ENCODE assay signal across 9 cellular contexts in the genomic region with DNA sequence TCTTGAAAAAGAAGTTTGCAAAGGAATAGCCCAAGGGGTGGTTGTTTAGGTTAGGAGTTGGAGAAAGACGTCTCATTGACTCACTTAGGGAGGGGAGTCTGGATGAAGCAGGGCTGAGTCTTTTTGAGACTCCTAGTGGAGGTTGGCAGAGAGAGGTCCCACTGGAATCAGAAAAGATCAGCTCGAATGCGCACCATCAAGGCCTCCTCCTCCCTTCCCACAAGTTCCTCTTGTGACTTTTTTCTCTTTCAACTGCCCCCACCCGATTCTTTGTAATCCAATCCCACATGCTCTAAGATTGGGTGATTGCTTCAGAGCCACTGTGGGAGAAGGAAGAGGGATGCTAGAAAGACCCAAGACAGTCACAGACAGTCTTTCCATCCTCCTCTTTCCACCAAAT. TPM values are rescaled to one million over a fixed set of nuclear protein-coding genes. Genes with fewer than 3 reads are reported as not detected.
DNase-seq lines count a peak whose midpoint lies in the region; ATAC-seq, FAIRE-seq and TF ChIP-seq lines count a peak whose summit lies in the region.
"Had no signal": no experiment of that assay in that cellular context is flagged by ENCODE, and none has a peak within 500 bp of the region (broad histone marks: within the 10 kb centered on the region; RNA-seq: fewer than 3 reads in every experiment).

No MANE protein-coding gene starts in this region.

- no peak for DNase-seq in GM19239 (ENCODE audit: insufficient read length, low spot score)
- peak; percentile 47 for DNase-seq in SK-MEL-5 (ENCODE audit: low read depth, low spot score)
- DNase-seq in esophagus muscularis mucosa (ENCODE audit: extremely low spot score), result no peak
- DNase-seq in NCI-H526 treated with DMSO at 0.1 percent for 48 hours (lab: John Stamatoyannopoulos, UW), result no peak
- DNase-seq in LoVo (ENCODE audit: low spot score), result no peak
- no peak for DNase-seq in NCI-H345 treated with DMSO at 0.1 percent for 48 hours (lab: John Stamatoyannopoulos, UW; ENCODE audit: unreplicated experiment)

- no peaks in the 10 kb centered on the region for H3K9me2 ChIP-seq in neural cell (ENCODE audit: insufficient read depth, low read length)

- H3K9ac ChIP-seq in neural cell (ENCODE audit: low read length), result peak overlapping the region; percentile 92

- H3K27me3 ChIP-seq in esophagus muscularis mucosa (no peaks in the 10 kb centered on the region), neural cell (ENCODE audit: insufficient read depth, low read depth, low read length) (no peaks in the 10 kb centered on the region)

- no peak for TF ChIP-seq POLR2A in esophagus muscularis mucosa (IDR thresholded peaks at IDR 0.05; ENCODE audit: low read depth)

- no peak overlapping the region for H2AFZ ChIP-seq in neural cell (ENCODE audit: low read depth, low read length)

- peak; percentile 40 for FAIRE-seq in GM19239 (lab: Jason Lieb, UNC)

- peaks cover 4% of the 10 kb centered on the region for H3F3A ChIP-seq in neural cell (ENCODE audit: insufficient read depth, low read length, poor library complexity, severe bottlenecking)

- WGBS in esophagus muscularis mucosa, result 22% methylated on average over 4 of the region's 4 CpGs

- H3K4me2 ChIP-seq in neural cell (ENCODE audit: low read length), result peak overlapping the region; percentile 99

- no peaks in the 10 kb centered on the region for H3K9me3 ChIP-seq in esophagus muscularis mucosa
- no peaks in the 10 kb centered on the region for H3K9me3 ChIP-seq in neural cell (ENCODE audit: low read length)

- intact Hi-C loops in esophagus muscularis mucosa (cut with DNase I), result no loop called here

- TF ChIP-seq RAD21 in neural cell (conservative IDR thresholded peaks at IDR 0.05), result no peak

- TF ChIP-seq EP300 in esophagus muscularis mucosa (IDR thresholded peaks at IDR 0.05) (no peak), neural cell (conservative IDR thresholded peaks at IDR 0.05; ENCODE audit: poor library complexity, severe bottlenecking) (no peak)

- H4K20me1 ChIP-seq in neural cell (ENCODE audit: insufficient read depth), result no peaks in the 10 kb centered on the region

- H3K36me3 ChIP-seq in esophagus muscularis mucosa, result peaks cover 11 to 43% (median 41%) of the 10 kb centered on the region in 4 donors
- H3K36me3 ChIP-seq in neural cell (ENCODE audit: insufficient read depth, low read length), result peaks cover 5% of the 10 kb centered on the region

- in situ Hi-C loops in SK-MEL-5 (cut with HindIII; ENCODE audit: low pct_unique_long_range_greater_than_20kb, low sequenced_read_pairs), result no loop called here

- ATAC-seq in GM18519 (IDR thresholded peaks at IDR 0.05; ENCODE audit: low FRiP score, unreplicated experiment), result no peak

- H3K27ac ChIP-seq in esophagus muscularis mucosa (replicated peaks in 1 of 4), result peak overlapping the region; percentile 88 to 90 (median 90)
- peak overlapping the region; percentile 71 for H3K27ac ChIP-seq in neural cell (ENCODE audit: low read length)

- H3K4me3 ChIP-seq in esophagus muscularis mucosa, result peak overlapping the region; percentile 76 to 86 (median 81)
- peak overlapping the region; percentile 78 for H3K4me3 ChIP-seq in neural cell (ENCODE audit: low read length)

- H3K79me2 ChIP-seq in neural cell (replicated peaks; ENCODE audit: insufficient read depth, low read length), result peaks cover 7% of the 10 kb centered on the region

- TF ChIP-seq CTCF in esophagus muscularis mucosa (IDR thresholded peaks at IDR 0.05) (no peak), neural cell (IDR thresholded peaks at IDR 0.05; ENCODE audit: poor library complexity, severe bottlenecking) (no peak)

- H3K4me1 ChIP-seq in esophagus muscularis mucosa, result peaks cover 33 to 56% (median 50%) of the 10 kb centered on the region in 4 donors

TF ChIP-seq in neural cell, 6 proteins besides CTCF, POLR2A, EP300 and RAD21:
- TF ChIP-seq EZH2 (IDR thresholded peaks at IDR 0.05; ENCODE audit: borderline replicate concordance, insufficient read depth, low read length, poor library complexity, severe bottlenecking) (no peak), POLR2AphosphoS5 (IDR thresholded peaks at IDR 0.05) (no peak), SMC3 (conservative IDR thresholded peaks at IDR 0.05; ENCODE audit: poor library complexity) (no peak), TAF1 (IDR thresholded peaks at IDR 0.05; ENCODE audit: low read depth) (no peak), MXI1 (conservative IDR thresholded peaks at IDR 0.05; ENCODE audit: poor library complexity, severe bottlenecking) (no peak)
- TF ChIP-seq, protein P1, sequence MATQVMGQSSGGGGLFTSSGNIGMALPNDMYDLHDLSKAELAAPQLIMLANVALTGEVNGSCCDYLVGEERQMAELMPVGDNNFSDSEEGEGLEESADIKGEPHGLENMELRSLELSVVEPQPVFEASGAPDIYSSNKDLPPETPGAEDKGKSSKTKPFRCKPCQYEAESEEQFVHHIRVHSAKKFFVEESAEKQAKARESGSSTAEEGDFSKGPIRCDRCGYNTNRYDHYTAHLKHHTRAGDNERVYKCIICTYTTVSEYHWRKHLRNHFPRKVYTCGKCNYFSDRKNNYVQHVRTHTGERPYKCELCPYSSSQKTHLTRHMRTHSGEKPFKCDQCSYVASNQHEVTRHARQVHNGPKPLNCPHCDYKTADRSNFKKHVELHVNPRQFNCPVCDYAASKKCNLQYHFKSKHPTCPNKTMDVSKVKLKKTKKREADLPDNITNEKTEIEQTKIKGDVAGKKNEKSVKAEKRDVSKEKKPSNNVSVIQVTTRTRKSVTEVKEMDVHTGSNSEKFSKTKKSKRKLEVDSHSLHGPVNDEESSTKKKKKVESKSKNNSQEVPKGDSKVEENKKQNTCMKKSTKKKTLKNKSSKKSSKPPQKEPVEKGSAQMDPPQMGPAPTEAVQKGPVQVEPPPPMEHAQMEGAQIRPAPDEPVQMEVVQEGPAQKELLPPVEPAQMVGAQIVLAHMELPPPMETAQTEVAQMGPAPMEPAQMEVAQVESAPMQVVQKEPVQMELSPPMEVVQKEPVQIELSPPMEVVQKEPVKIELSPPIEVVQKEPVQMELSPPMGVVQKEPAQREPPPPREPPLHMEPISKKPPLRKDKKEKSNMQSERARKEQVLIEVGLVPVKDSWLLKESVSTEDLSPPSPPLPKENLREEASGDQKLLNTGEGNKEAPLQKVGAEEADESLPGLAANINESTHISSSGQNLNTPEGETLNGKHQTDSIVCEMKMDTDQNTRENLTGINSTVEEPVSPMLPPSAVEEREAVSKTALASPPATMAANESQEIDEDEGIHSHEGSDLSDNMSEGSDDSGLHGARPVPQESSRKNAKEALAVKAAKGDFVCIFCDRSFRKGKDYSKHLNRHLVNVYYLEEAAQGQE (IDR thresholded peaks at IDR 0.05; ENCODE audit: borderline replicate concordance), result no peak

RNA-seq across cellular contexts. Expression of gene ARHGEF40, which starts 2.0 kb away (rescaled TPM):
- total RNA-seq in SK-MEL-5 (2014; rRNA removed; shearing (Covaris generic)), result 16.0 and 19.7 TPM in 2 replicates
- 26.1 and 28.5 TPM in 2 replicates for polyA plus RNA-seq in SK-MEL-5 (2015; cell fraction: cytosol; rRNA removed)
- polyA plus RNA-seq in SK-MEL-5 (2015; cell fraction: nucleus; rRNA removed), result 64.7 and 65.0 TPM in 2 replicates
- total RNA-seq in esophagus muscularis mucosa, result 10 to 100 TPM; 19.4 to 47.3 (median 27.0) TPM
- polyA plus RNA-seq in neural cell, result 28.9 and 32.4 TPM in 2 replicates
- 23.9 and 30.2 TPM in 2 replicates for polyA minus RNA-seq in neural cell
- total RNA-seq: T-helper 1 cell treated with Interleukin-12 subunit alpha and Interleukin-12 subunit beta and Interleukin-4 antibody, amounts not matched to agents 30 ng/mL and 1 ng/mL, for 36 hours had no signal

RNA-seq across cellular contexts. Expression of gene RNASE8, which starts 14.5 kb away (rescaled TPM):
- total RNA-seq in SK-MEL-5 (2014; rRNA removed; shearing (Covaris generic)), result not detected in 2 replicates
- polyA plus RNA-seq in SK-MEL-5 (2015; cell fraction: cytosol; rRNA removed), result not detected in 2 replicates
- polyA plus RNA-seq in SK-MEL-5 (2015; cell fraction: nucleus; rRNA removed), result not detected in 2 replicates
- total RNA-seq in esophagus muscularis mucosa, result not detected
- polyA plus RNA-seq in neural cell, result not detected in 2 replicates
- polyA minus RNA-seq in neural cell, result not detected in 2 replicates
- total RNA-seq: T-helper 1 cell treated with Interleukin-12 subunit alpha and Interleukin-12 subunit beta and Interleukin-4 antibody, amounts not matched to agents 30 ng/mL and 1 ng/mL, for 36 hours had no signal

RNA-seq across cellular contexts. Expression of gene ZNF219, which starts 26.4 kb away (rescaled TPM):
- 5.5 and 5.9 TPM in 2 replicates for total RNA-seq in SK-MEL-5 (2014; rRNA removed; shearing (Covaris generic))
- polyA plus RNA-seq in SK-MEL-5 (2015; cell fraction: cytosol; rRNA removed), result 15.4 and 17.6 TPM in 2 replicates
- 34.6 and 47.0 TPM in 2 replicates for polyA plus RNA-seq in SK-MEL-5 (2015; cell fraction: nucleus; rRNA removed)
- 100 to 1,000 TPM in 2 of 4 donors, 10 to 100 TPM in 2; 64.4 to 116 (median 94.3) TPM for total RNA-seq in esophagus muscularis mucosa
- polyA plus RNA-seq in neural cell, result 40.6 and 51.2 TPM in 2 replicates
- 38.7 and 39.8 TPM in 2 replicates for polyA minus RNA-seq in neural cell

RNA-seq across cellular contexts. Expression of gene TMEM253, which starts 28.8 kb away (rescaled TPM):
- total RNA-seq in SK-MEL-5 (2014; rRNA removed; shearing (Covaris generic)), result 0.11 TPM in 1 of 2 replicates, not detected in the other
- 0.05 TPM in 1 of 2 replicates, not detected in the other for polyA plus RNA-seq in SK-MEL-5 (2015; cell fraction: cytosol; rRNA removed)
- not detected in 2 replicates for polyA plus RNA-seq in SK-MEL-5 (2015; cell fraction: nucleus; rRNA removed)
- total RNA-seq in esophagus muscularis mucosa, result under 1 TPM in 1 of 4 donors, not detected in 3; 0.23 TPM
- 0.26 TPM in 1 of 2 replicates, not detected in the other for polyA plus RNA-seq in neural cell
- polyA minus RNA-seq in neural cell, result not detected in 2 replicates
- total RNA-seq: T-helper 1 cell treated with Interleukin-12 subunit alpha and Interleukin-12 subunit beta and Interleukin-4 antibody, amounts not matched to agents 30 ng/mL and 1 ng/mL, for 36 hours had no signal

RNA-seq across cellular contexts. Expression of gene RNASE7, which starts 29.9 kb away (rescaled TPM):
- total RNA-seq in SK-MEL-5 (2014; rRNA removed; shearing (Covaris generic)), result not detected in 2 replicates
- 0.76 TPM in 1 of 2 replicates, not detected in the other for polyA plus RNA-seq in SK-MEL-5 (2015; cell fraction: cytosol; rRNA removed)
- polyA plus RNA-seq in SK-MEL-5 (2015; cell fraction: nucleus; rRNA removed), result not detected in 2 replicates
- total RNA-seq in esophagus muscularis mucosa, result not detected
- not detected in 2 replicates for polyA plus RNA-seq in neural cell
- not detected in 2 replicates for polyA minus RNA-seq in neural cell
- total RNA-seq: T-helper 1 cell treated with Interleukin-12 subunit alpha and Interleukin-12 subunit beta and Interleukin-4 antibody, amounts not matched to agents 30 ng/mL and 1 ng/mL, for 36 hours had no signal
